In genomic region chr19:19618384-19619051, GRCh38 we compare ENCODE assay signal across 8 cellular contexts. TPM values are rescaled to one million over a fixed set of nuclear protein-coding genes. Genes with fewer than 3 reads are reported as not detected.
DNase-seq lines count a peak whose midpoint lies in the region; ATAC-seq and TF ChIP-seq lines count a peak whose summit lies in the region.

Gene PBX4, minus strand, starts transcription at chr19:19618687. Its CDS starts 58 bp downstream, at chr19:19618629.

- no peak for TF ChIP-seq CTCF in endothelial cell (IDR thresholded peaks at IDR 0.05; ENCODE audit: unreplicated experiment)

- ATAC-seq in GM21367 (IDR thresholded peaks at IDR 0.05; ENCODE audit: unreplicated experiment) = peak; percentile 92
- peak; percentile 94 for ATAC-seq in activated CD8-positive, alpha-beta memory T cell treated with anti-CD3 and anti-CD28 coated beads, Interleukin-2, amount 10 ng/mL, durations not matched to agents 7 days and 5 days

- no peaks in the 10 kb centered on the region for H3K27me3 Mint-ChIP-seq in activated CD8-positive, alpha-beta memory T cell treated with anti-CD3 and anti-CD28 coated beads, Interleukin-2, amount 10 ng/mL, durations not matched to agents 7 days and 5 days
- H3K27me3 Mint-ChIP-seq in endothelial cell (ENCODE audit: unreplicated experiment) = peaks cover 24% of the 10 kb centered on the region

- H3K36me3 ChIP-seq in NT2/D1 (ENCODE audit: insufficient read depth, insufficient read length, low read length) = peaks cover 17% of the 10 kb centered on the region

- H3K9me3 Mint-ChIP-seq in activated CD8-positive, alpha-beta memory T cell treated with anti-CD3 and anti-CD28 coated beads, Interleukin-2, amount 10 ng/mL, durations not matched to agents 7 days and 5 days (ENCODE audit: low read depth) = no peaks in the 10 kb centered on the region
- no peaks in the 10 kb centered on the region for H3K9me3 Mint-ChIP-seq in endothelial cell (ENCODE audit: unreplicated experiment)

- H3K27me3 ChIP-seq in NT2/D1 (ENCODE audit: insufficient read depth, insufficient read length) (no peaks in the 10 kb centered on the region), mononuclear cell (ENCODE audit: insufficient read depth, low read length) (no peaks in the 10 kb centered on the region)

- peak within 1 kb of the TSS; percentile 85 for H3K9ac ChIP-seq in NT2/D1 (ENCODE audit: insufficient read length, low read depth)

- peak within 1 kb of the TSS; percentile 86 for H3K27ac Mint-ChIP-seq in activated CD8-positive, alpha-beta memory T cell treated with anti-CD3 and anti-CD28 coated beads, Interleukin-2, amount 10 ng/mL, durations not matched to agents 7 days and 5 days
- peak within 1 kb of the TSS; percentile 30 for H3K27ac Mint-ChIP-seq in endothelial cell (ENCODE audit: unreplicated experiment)

- peak within 1 kb of the TSS; percentile 83 for H3K4me3 ChIP-seq in NT2/D1 (ENCODE audit: insufficient read length, low read depth)
- H3K4me3 ChIP-seq in mononuclear cell (ENCODE audit: low read length) = peak within 1 kb of the TSS; percentile 41

- peaks cover 44% of the 10 kb centered on the region for H3K4me1 Mint-ChIP-seq in activated CD8-positive, alpha-beta memory T cell treated with anti-CD3 and anti-CD28 coated beads, Interleukin-2, amount 10 ng/mL, durations not matched to agents 7 days and 5 days
- peaks cover 2% of the 10 kb centered on the region for H3K4me1 Mint-ChIP-seq in endothelial cell (ENCODE audit: unreplicated experiment)

- peak within 1 kb of the TSS; percentile 85 for H3K4me3 Mint-ChIP-seq in activated CD8-positive, alpha-beta memory T cell treated with anti-CD3 and anti-CD28 coated beads, Interleukin-2, amount 10 ng/mL, durations not matched to agents 7 days and 5 days
- H3K4me3 Mint-ChIP-seq in endothelial cell (ENCODE audit: unreplicated experiment) = peak within 1 kb of the TSS; percentile 83

- peaks cover 16% of the 10 kb centered on the region for H3K36me3 Mint-ChIP-seq in activated CD8-positive, alpha-beta memory T cell treated with anti-CD3 and anti-CD28 coated beads, Interleukin-2, amount 10 ng/mL, durations not matched to agents 7 days and 5 days
- peaks cover 8% of the 10 kb centered on the region for H3K36me3 Mint-ChIP-seq in endothelial cell (ENCODE audit: low read depth, unreplicated experiment)

- DNase-seq in Caki2 (ENCODE audit: low read depth) = peak; percentile 95
- DNase-seq in HT-29 (ENCODE audit: low spot score) = peak; percentile 84
- peak; percentile 93 for DNase-seq in NT2/D1 (ENCODE audit: low read depth, low spot score)
- DNase-seq in activated CD8-positive, alpha-beta memory T cell treated with anti-CD3 and anti-CD28 coated beads, Interleukin-2, amount 10 ng/mL, durations not matched to agents 7 days and 5 days = peak; percentile 99
- DNase-seq in endothelial cell (ENCODE audit: low spot score) = peak; percentile 91
- peak; percentile 98 for DNase-seq in stimulated activated CD8-positive, alpha-beta memory T cell treated with anti-CD3 and anti-CD28 coated beads, Interleukin-4, amount 100 ng/mL, for 1 hour (ENCODE audit: low read depth in 2 of 2, low spot score in 1 of 2)

- CTCF ChIA-PET in activated CD8-positive, alpha-beta memory T cell treated with anti-CD3 and anti-CD28 coated beads, Interleukin-2, amount 10 ng/mL, durations not matched to agents 7 days and 5 days (lab: Charles Lee) = interaction anchor here (0.6 to 1.9 kb wide), 5 partner anchors 11 to 87 kb away, joined by 3 to 9 read pairs (median 3); no protein-coding TSS in a partner anchor

- H3K4me1 ChIP-seq in NT2/D1 (ENCODE audit: insufficient read depth, insufficient read length) = peaks cover 3% of the 10 kb centered on the region
- peaks cover 13% of the 10 kb centered on the region for H3K4me1 ChIP-seq in mononuclear cell (ENCODE audit: insufficient read depth, low read length)

- H3K9me3 ChIP-seq in NT2/D1 (ENCODE audit: insufficient read depth, low read length) = no peaks in the 10 kb centered on the region
- H3K9me3 ChIP-seq in mononuclear cell (ENCODE audit: low read depth, low read length) = no peaks in the 10 kb centered on the region

- in situ Hi-C loops in Caki2 (cut with HindIII; ENCODE audit: low pct_unique_long_range_greater_than_20kb, low sequenced_read_pairs) = no loop called here

RNA-seq across cellular contexts. Expression of gene PBX4, which starts in this region (rescaled TPM):
- 1.9 and 2.6 TPM in 2 replicates for total RNA-seq in Caki2 (2014; rRNA removed; shearing (Covaris generic); ENCODE audit: low replicate concordance)
- 2.5 and 3.3 TPM in 2 replicates for total RNA-seq in HT-29 (2014; rRNA removed; shearing (Covaris generic))
- 10 to 100 TPM; 39.9 to 62.3 TPM for total RNA-seq in activated CD8-positive, alpha-beta memory T cell treated with anti-CD3 and anti-CD28 coated beads, Interleukin-2, amount 10 ng/mL, durations not matched to agents 7 days and 5 days
- total RNA-seq in endothelial cell (ENCODE audit: unreplicated experiment) (0.82 TPM), mononuclear cell (12.7 TPM)

Comparison
In these comparisons a context has a peak if more than half of its experiments do, and no peak if none do; other contexts are left out.
1. Peak in every context shown above with its lines: DNase-seq, ATAC-seq and H3K4me3 ChIP-seq.
2. Peak in DNase-seq in endothelial cell; RNA of the gene not detected or under 1 TPM.